In the genomic region with DNA sequence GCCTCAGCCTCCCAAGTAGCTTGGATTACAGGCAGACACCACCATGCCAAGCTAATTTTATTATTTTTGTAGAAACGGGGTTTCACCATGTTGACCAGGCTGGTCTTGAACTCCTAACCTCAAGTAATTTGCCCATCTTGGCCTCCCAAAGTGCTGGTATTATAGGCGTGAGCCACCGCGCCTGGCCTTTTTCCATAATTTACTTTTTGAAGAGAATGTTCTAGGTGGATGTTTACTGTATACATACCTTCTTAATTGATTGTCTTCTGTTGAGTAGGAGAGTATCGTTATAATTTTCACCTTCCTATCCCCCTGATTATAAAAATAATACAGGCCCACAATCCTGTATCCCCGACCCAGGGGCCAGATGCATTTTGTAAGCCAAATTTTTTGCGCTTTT, we compare ENCODE assay signal across 19 cellular contexts.
DNase-seq lines count a peak whose midpoint lies in the region; ATAC-seq, FAIRE-seq and TF ChIP-seq lines count a peak whose summit lies in the region.
"Had no signal": no experiment of that assay in that cellular context is flagged by ENCODE, and none has a peak within 500 bp of the region (broad histone marks: within the 10 kb centered on the region; RNA-seq: fewer than 3 reads in every experiment).

No MANE protein-coding gene starts in this region.

- TF ChIP-seq EP300 in GM12878 (IDR thresholded peaks at IDR 0.05; ENCODE audit: borderline replicate concordance in 1 of 2, control insufficient read depth in 1 of 2, low read depth in 2 of 2, low read length in 2 of 2): no peak

- DNase-seq in Panc1 (ENCODE audit: low read depth, low spot score) (no peak), GM12878 (ENCODE audit: low read depth, low spot score) (no peak)
- DNase-seq: Caco-2; CD4-positive, CD25-positive, alpha-beta regulatory T cell; CD8-positive, alpha-beta T cell; DMS153; DND-41; GM23248; H7; HCEC 1CT had no signal

- intact Hi-C loops in Panc1 (cut with micrococcal nuclease; ENCODE audit: unreplicated experiment): no loop called here
- intact Hi-C loops in GM12878 (cut with micrococcal nuclease; ENCODE audit: unreplicated experiment): no loop called here

- H3K27me3 ChIP-seq in OCI-LY1 (ENCODE audit: insufficient read depth, low read length): no peaks in the 10 kb centered on the region
- no peaks in the 10 kb centered on the region for H3K27me3 ChIP-seq in Panc1 (ENCODE audit: control insufficient read depth, insufficient read depth, low read length)
- H3K27me3 ChIP-seq in GM12878 (replicated peaks in 1 of 2; ENCODE audit: control insufficient read depth in 2 of 2, insufficient read depth in 2 of 2, low read length in 1 of 2): no peaks in the 10 kb centered on the region
- H3K27me3 ChIP-seq: BLaER1 had no signal

- H3K9me3 ChIP-seq in OCI-LY1 (ENCODE audit: low read length) (no peaks in the 10 kb centered on the region), Panc1 (ENCODE audit: control insufficient read depth, insufficient read depth, low read depth, low read length) (peaks cover 2% of the 10 kb centered on the region; the same call in 1 of the 2 replicates), GM12878 (replicated peaks; ENCODE audit: control insufficient read depth, insufficient read depth, low read length) (no peaks in the 10 kb centered on the region)
- H3K9me3 ChIP-seq: BLaER1 had no signal

- SMC1A ChIA-PET in GM12878 (lab: Charles Lee; ENCODE audit: uncharacterized antibody, unreplicated experiment): interaction anchor here (0.5 to 3.0 kb wide), 2 partner anchors 10 to 217 kb away, joined by 3 to 53 read pairs; no protein-coding TSS in a partner anchor

- CTCF ChIA-PET in Panc1 (lab: Charles Lee): no interaction called here
- CTCF ChIA-PET in GM12878 (lab: Yijun Ruan, JAX): interaction anchor here (2.4 to 3.0 kb wide), 2 partner anchors 12 to 44 kb away, joined by 8 to 18 read pairs; no protein-coding TSS in a partner anchor

- H3F3A ChIP-seq in OCI-LY1 (ENCODE audit: insufficient read depth, low read length): peaks cover 11% of the 10 kb centered on the region

- H2AFZ ChIP-seq in OCI-LY1 (ENCODE audit: low read length): no peak overlapping the region
- no peak overlapping the region for H2AFZ ChIP-seq in GM12878 (ENCODE audit: control insufficient read depth, low read depth, low read length)
- H2AFZ ChIP-seq: GM23248 had no signal

- H3K4me1 ChIP-seq in OCI-LY1 (ENCODE audit: insufficient read depth, low read length, severe bottlenecking) (peaks cover 82% of the 10 kb centered on the region), Panc1 (ENCODE audit: control insufficient read depth, insufficient read depth, low read length) (peaks cover 58% of the 10 kb centered on the region), GM12878 (ENCODE audit: control insufficient read depth, insufficient read depth, low read length) (peaks cover 48% of the 10 kb centered on the region)

- POLR2A ChIA-PET in Panc1 (lab: Charles Lee) (no interaction called here), GM12878 (lab: Charles Lee) (interaction anchor here (0.7 kb wide), 1 partner anchor 9 kb away, joined by 3 read pairs; no protein-coding TSS in a partner anchor)

- H3K79me2 ChIP-seq in OCI-LY1 (ENCODE audit: insufficient read depth, low read length) (no peaks in the 10 kb centered on the region), GM12878 (ENCODE audit: control insufficient read depth, insufficient read depth, low read length) (no peaks in the 10 kb centered on the region)

- peak overlapping the region; percentile 99 for H3K27ac ChIP-seq in OCI-LY1 (ENCODE audit: low read depth, low read length, poor library complexity, severe bottlenecking)
- peak overlapping the region; percentile 100 for H3K27ac ChIP-seq in Panc1 (ENCODE audit: low read length)
- no peak overlapping the region for H3K27ac ChIP-seq in GM12878 (ENCODE audit: control insufficient read depth, insufficient read depth)
- H3K27ac ChIP-seq: BLaER1, C4-2B, GM23248 had no signal

- ATAC-seq in Panc1 (no peak), GM12878 (no peak), GM19351 (IDR thresholded peaks at IDR 0.05; ENCODE audit: unreplicated experiment) (no peak), GM19395 (IDR thresholded peaks at IDR 0.05; ENCODE audit: unreplicated experiment) (no peak), GM21723 (IDR thresholded peaks at IDR 0.05; ENCODE audit: unreplicated experiment) (no peak)
- ATAC-seq: CD8-positive, alpha-beta T cell had no signal

- TF ChIP-seq RAD21 in GM12878 (IDR thresholded peaks at IDR 0.05; ENCODE audit: insufficient read depth, low read depth, low read length): no peak

- TF ChIP-seq POLR2A in GM12878 (IDR thresholded peaks at IDR 0.05; ENCODE audit: low read depth, low read length): no peak

- H3K4me3 ChIP-seq in OCI-LY1 (ENCODE audit: low read depth, low read length, poor library complexity, severe bottlenecking): no peak overlapping the region
- H3K4me3 ChIP-seq in Panc1 (ENCODE audit: low read depth in 2 of 2, low read length in 2 of 2): peak overlapping the region in 1 of 2 experiments; percentile 38; a peak in 1 of 4 replicates
- H3K4me3 ChIP-seq in GM12878: no peak overlapping the region
- H3K4me3 ChIP-seq: BLaER1, GM23248 had no signal

- no peak overlapping the region for H3K4me2 ChIP-seq in OCI-LY1 (ENCODE audit: low read length)
- no peak overlapping the region for H3K4me2 ChIP-seq in GM12878 (ENCODE audit: control insufficient read depth, insufficient read depth)

- no peak overlapping the region for H3K9ac ChIP-seq in OCI-LY1 (ENCODE audit: low read length)
- no peak overlapping the region for H3K9ac ChIP-seq in GM12878 (ENCODE audit: control insufficient read depth, insufficient read depth, low read length)
- H3K9ac ChIP-seq: BLaER1, GM23248 had no signal

- BruUV-seq in Panc1 (replicated peaks; lab: Mats Ljungman, UMichigan) (no TSS peak), GM12878 (replicated peaks; lab: Mats Ljungman, UMichigan) (no TSS peak)

- TF ChIP-seq CTCF in OCI-LY1 (IDR thresholded peaks at IDR 0.05; ENCODE audit: low read length) (no peak), Panc1 (IDR thresholded peaks at IDR 0.05) (no peak), GM12878 (IDR thresholded peaks at IDR 0.05 in 2 of 3, conservative IDR thresholded peaks at IDR 0.05 in 1 of 3; ENCODE audit: control insufficient read depth in 2 of 3, extremely low read depth in 1 of 3, insufficient read depth in 1 of 3, low read depth in 3 of 3, low read length in 3 of 3) (no peak)

- in situ Hi-C loops in Panc1 (cut with HindIII; ENCODE audit: low pct_unique_long_range_greater_than_20kb, low sequenced_read_pairs) (no loop called here), GM12878 (cut with MboI) (no loop called here)

- H3K36me3 ChIP-seq in OCI-LY1 (ENCODE audit: insufficient read depth, low read length) (no peaks in the 10 kb centered on the region), Panc1 (ENCODE audit: control insufficient read depth, insufficient read depth, low read length) (no peaks in the 10 kb centered on the region), GM12878 (ENCODE audit: control insufficient read depth in 2 of 2, insufficient read depth in 2 of 2, low read length in 1 of 2) (no peaks in the 10 kb centered on the region)
- H3K36me3 ChIP-seq: BLaER1 had no signal

- no peaks in the 10 kb centered on the region for H4K20me1 ChIP-seq in OCI-LY1 (ENCODE audit: insufficient read depth, low read length)
- no peaks in the 10 kb centered on the region for H4K20me1 ChIP-seq in GM12878 (ENCODE audit: control insufficient read depth, insufficient read depth)
- H4K20me1 ChIP-seq: BLaER1 had no signal

- no peaks in the 10 kb centered on the region for H3K9me2 ChIP-seq in OCI-LY1 (ENCODE audit: low read depth, low read length)

- 91% methylated on average over 7 of the region's 7 CpGs for WGBS in GM12878 (ENCODE audit: insufficient coverage, insufficient replicate concordance, low lambda C conversion rate, missing lambda C conversion rate)

- no peak for FAIRE-seq in GM12878 (lab: Jason Lieb, UNC)
- FAIRE-seq: G401.6, GM19239, H1 had no signal

- RAD21 ChIA-PET in GM12878 (lab: Charles Lee; ENCODE audit: unreplicated experiment): interaction anchor here (2.3 to 3.0 kb wide), 3 partner anchors 10 to 20 kb away, joined by 20 to 59 read pairs (median 31); no protein-coding TSS in a partner anchor

TF ChIP-seq in GM12878, 131 proteins besides CTCF, POLR2A, EP300 and RAD21:
- 0 out of 2 replicates have a peak, but pooled peaks have one; percentile 49 for TF ChIP-seq NFXL1 (IDR thresholded peaks at IDR 0.05; ENCODE audit: borderline replicate concordance)
- TF ChIP-seq, protein P1, sequence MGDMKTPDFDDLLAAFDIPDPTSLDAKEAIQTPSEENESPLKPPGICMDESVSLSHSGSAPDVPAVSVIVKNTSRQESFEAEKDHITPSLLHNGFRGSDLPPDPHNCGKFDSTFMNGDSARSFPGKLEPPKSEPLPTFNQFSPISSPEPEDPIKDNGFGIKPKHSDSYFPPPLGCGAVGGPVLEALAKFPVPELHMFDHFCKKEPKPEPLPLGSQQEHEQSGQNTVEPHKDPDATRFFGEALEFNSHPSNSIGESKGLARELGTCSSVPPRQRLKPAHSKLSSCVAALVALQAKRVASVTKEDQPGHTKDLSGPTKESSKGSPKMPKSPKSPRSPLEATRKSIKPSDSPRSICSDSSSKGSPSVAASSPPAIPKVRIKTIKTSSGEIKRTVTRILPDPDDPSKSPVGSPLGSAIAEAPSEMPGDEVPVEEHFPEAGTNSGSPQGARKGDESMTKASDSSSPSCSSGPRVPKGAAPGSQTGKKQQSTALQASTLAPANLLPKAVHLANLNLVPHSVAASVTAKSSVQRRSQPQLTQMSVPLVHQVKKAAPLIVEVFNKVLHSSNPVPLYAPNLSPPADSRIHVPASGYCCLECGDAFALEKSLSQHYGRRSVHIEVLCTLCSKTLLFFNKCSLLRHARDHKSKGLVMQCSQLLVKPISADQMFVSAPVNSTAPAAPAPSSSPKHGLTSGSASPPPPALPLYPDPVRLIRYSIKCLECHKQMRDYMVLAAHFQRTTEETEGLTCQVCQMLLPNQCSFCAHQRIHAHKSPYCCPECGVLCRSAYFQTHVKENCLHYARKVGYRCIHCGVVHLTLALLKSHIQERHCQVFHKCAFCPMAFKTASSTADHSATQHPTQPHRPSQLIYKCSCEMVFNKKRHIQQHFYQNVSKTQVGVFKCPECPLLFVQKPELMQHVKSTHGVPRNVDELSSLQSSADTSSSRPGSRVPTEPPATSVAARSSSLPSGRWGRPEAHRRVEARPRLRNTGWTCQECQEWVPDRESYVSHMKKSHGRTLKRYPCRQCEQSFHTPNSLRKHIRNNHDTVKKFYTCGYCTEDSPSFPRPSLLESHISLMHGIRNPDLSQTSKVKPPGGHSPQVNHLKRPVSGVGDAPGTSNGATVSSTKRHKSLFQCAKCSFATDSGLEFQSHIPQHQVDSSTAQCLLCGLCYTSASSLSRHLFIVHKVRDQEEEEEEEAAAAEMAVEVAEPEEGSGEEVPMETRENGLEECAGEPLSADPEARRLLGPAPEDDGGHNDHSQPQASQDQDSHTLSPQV (IDR thresholded peaks at IDR 0.05): no peak
- TF ChIP-seq ETV6 (conservative IDR thresholded peaks at IDR 0.05 in 1 of 2, IDR thresholded peaks at IDR 0.05 in 1 of 2; ENCODE audit: borderline replicate concordance in 1 of 2, low read depth in 1 of 2): peak in 1 of 2 experiments; percentile 71; a peak in 2 of 4 replicates
